1 cellular context compared by ENCODE assay signal in genomic region chr5:110735545-110735944, GRCh38.
A peak's percentile ranks its signal among the peaks of the same experiment; 100 is the strongest.
TF ChIP-seq lines count a peak whose summit lies in the region.

No MANE protein-coding gene starts in this region.

TF ChIP-seq in GM12878, 131 proteins besides CTCF, POLR2A, EP300 and RAD21:
- TF ChIP-seq FOXM1 (IDR thresholded peaks at IDR 0.05; ENCODE audit: low read depth, low read length) (no peak), ZNF592 (IDR thresholded peaks at IDR 0.05) (no peak), MTA2 (IDR thresholded peaks at IDR 0.05; ENCODE audit: low read depth) (peak; percentile 61), CREB1 (IDR thresholded peaks at IDR 0.05; ENCODE audit: low read depth) (peak; percentile 58; the same call in 1 of the 2 replicates)
